In the genomic region with DNA sequence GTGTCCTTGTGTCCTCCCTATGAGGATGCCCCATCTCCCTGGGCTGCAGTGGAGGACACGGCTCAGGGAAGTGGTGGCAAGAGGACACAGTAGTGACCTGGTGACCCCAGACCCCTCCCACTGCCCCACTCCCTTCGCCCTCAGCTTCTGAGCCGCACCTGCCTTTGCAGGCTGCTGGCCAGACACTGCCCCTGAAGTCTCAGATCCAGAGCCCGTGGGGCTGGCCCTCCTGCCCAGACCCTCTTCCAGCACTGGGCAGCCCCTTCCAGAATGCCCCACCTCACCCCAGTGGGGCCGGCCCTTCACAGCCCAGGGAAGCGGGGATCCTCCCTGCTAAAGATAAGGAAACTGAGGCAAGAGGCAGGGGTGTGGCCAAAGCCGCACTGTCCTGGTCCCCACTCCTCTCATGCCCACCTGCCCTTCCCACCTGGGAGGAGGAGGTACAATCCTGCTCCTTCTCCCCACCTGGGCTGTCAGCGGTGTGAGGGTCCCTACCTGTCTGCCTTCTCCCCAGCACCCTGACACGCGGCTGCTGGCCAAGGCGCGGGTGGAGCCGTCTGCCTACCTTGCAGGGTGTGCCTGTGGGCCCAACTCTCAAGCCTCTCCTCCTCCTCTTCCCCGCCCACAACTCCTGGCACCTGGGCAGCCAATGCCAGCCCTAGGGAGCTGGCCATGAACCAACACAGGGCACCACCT, we compare ENCODE assay signal across 1 cellular context.
TF ChIP-seq lines count a peak whose summit lies in the region.

No MANE protein-coding gene starts in this region.

TF ChIP-seq in H1, 55 proteins besides CTCF, POLR2A, EP300 and RAD21:
- no peak for TF ChIP-seq NRF1 (IDR thresholded peaks at IDR 0.05; ENCODE audit: low read depth, low read length)
- TF ChIP-seq CBX8 (IDR thresholded peaks at IDR 0.05; ENCODE audit: borderline replicate concordance, low read depth, low read length) = no peak
- TF ChIP-seq RNF2 (IDR thresholded peaks at IDR 0.05; ENCODE audit: borderline replicate concordance, low read depth, low read length, missing control alignments, poor library complexity, severe bottlenecking) = no peak
- no peak for TF ChIP-seq KDM1A (IDR thresholded peaks at IDR 0.05; ENCODE audit: borderline replicate concordance, low read length)
